ENCODE assay signal across 18 cellular contexts in the genomic region with DNA sequence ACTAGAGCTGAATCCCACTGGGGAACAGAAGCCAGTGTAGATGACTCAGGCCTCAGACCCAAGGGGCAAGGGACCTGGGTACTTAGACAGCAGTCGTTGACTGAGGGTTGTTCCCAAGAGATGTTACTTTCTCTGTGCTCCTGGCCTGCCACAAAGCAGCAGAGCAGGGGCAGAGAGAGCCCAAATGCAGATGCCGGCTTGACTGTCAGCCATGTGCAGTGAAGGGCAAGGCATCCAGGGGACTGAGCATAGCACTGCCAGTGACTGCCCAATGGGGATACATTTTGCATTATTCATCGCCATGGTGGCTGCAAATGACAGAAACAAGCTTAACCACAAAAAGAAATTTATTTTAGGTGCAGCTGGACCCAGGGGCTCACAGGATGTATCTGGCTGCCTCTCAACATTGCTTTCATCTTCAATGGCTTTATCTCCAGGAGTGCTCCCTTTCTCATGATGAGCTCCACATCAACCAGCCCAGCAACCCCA. TPM values are rescaled to one million over a fixed set of nuclear protein-coding genes. Genes with fewer than 3 reads are reported as not detected.
A peak's percentile ranks its signal among the peaks of the same experiment; 100 is the strongest.
DNase-seq lines count a peak whose midpoint lies in the region; ATAC-seq and TF ChIP-seq lines count a peak whose summit lies in the region.
"Had no signal": no experiment of that assay in that cellular context is flagged by ENCODE, and none has a peak within 500 bp of the region (broad histone marks: within the 10 kb centered on the region; RNA-seq: fewer than 3 reads in every experiment).

No MANE protein-coding gene starts in this region.

- TF ChIP-seq POLR2A in IMR-90 (IDR thresholded peaks at IDR 0.05; ENCODE audit: low read depth, low read length), result no peak
- TF ChIP-seq POLR2A in NB4 (IDR thresholded peaks at IDR 0.05; ENCODE audit: extremely low read depth, insufficient read length), result no peak

- 86% methylated on average over 3 of the region's 3 CpGs; no CpG with 5 or more reads in 1 of the 2 experiments for WGBS in IMR-90 (ENCODE audit: extremely low coverage in 2 of 2, insufficient read length in 1 of 2), 2 experiments
- 83 to 85% methylated on average over 3 of the region's 3 CpGs for WGBS in endodermal cell (ENCODE audit: insufficient coverage in 1 of 2, insufficient read length in 1 of 2), 2 experiments
- whole genome bisulfite sequencing in smooth muscle cell (ENCODE audit: low lambda C conversion rate), result 51% methylated on average over 3 of the region's 3 CpGs

- no peak overlapping the region for H2BK15ac ChIP-seq in IMR-90 (ENCODE audit: low read depth, low read length)

- peaks cover 15% of the 10 kb centered on the region for H3F3A ChIP-seq in smooth muscle cell (ENCODE audit: low read depth)

- H2AK5ac ChIP-seq in IMR-90 (ENCODE audit: low read depth, low read length), result peak overlapping the region; percentile 78; the same call in 1 of the 2 replicates

- H3K56ac ChIP-seq in IMR-90 (ENCODE audit: extremely low read depth, insufficient read depth, low read length), result no peak overlapping the region

- no TSS peak for BruUV-seq in IMR-90 (replicated peaks; lab: Mats Ljungman, UMichigan)

- no peak for TF ChIP-seq RAD21 in IMR-90 (IDR thresholded peaks at IDR 0.05; ENCODE audit: low read length)

- no peak for TF ChIP-seq CTCF in IMR-90 (conservative IDR thresholded peaks at IDR 0.05; ENCODE audit: low read depth, low read length)
- TF ChIP-seq CTCF in NB4 (IDR thresholded peaks at IDR 0.05; ENCODE audit: low read depth, low read length), result no peak
- TF ChIP-seq CTCF in endodermal cell (conservative IDR thresholded peaks at IDR 0.05), result no peak
- TF ChIP-seq CTCF in smooth muscle cell (IDR thresholded peaks at IDR 0.05; ENCODE audit: borderline replicate concordance, insufficient read depth, poor library complexity, severe bottlenecking), result no peak
- no peak for TF ChIP-seq CTCF in GM13976 (IDR thresholded peaks at IDR 0.05; ENCODE audit: borderline replicate concordance, control extremely low read depth, extremely low read depth, insufficient read depth, missing control alignments)

- H3K27ac ChIP-seq in IMR-90 (ENCODE audit: insufficient read depth, low read length) (no peak overlapping the region), endodermal cell (ENCODE audit: low read depth, low read length) (peak overlapping the region; percentile 98), smooth muscle cell (ENCODE audit: low read depth) (peak overlapping the region; percentile 99)

- ATAC-seq in IMR-90 (ENCODE audit: low read depth) (no peak; the same call in 1 of the 2 replicates), SK-N-SH treated with all-trans-retinoic acid at 6 μM for 48 hours (no peak)
- ATAC-seq: K562, PC-3 had no signal

- H3K9me3 ChIP-seq in IMR-90 (ENCODE audit: control insufficient read depth, insufficient read depth, low read length), result no peaks in the 10 kb centered on the region
- no peaks in the 10 kb centered on the region for H3K9me3 ChIP-seq in endodermal cell (ENCODE audit: control insufficient read depth, low read length)
- H3K9me3 ChIP-seq in smooth muscle cell (replicated peaks; ENCODE audit: low read depth), result no peaks in the 10 kb centered on the region

- H3K4ac ChIP-seq in IMR-90 (ENCODE audit: low read depth, low read length), result peak overlapping the region; percentile 35

- no peak overlapping the region for H3K4me3 ChIP-seq in IMR-90 (ENCODE audit: insufficient read depth, low read depth, low read length)
- no peak overlapping the region for H3K4me3 ChIP-seq in NB4 (ENCODE audit: low read depth, low read length)
- no peak overlapping the region for H3K4me3 ChIP-seq in endodermal cell (ENCODE audit: low read length)
- H3K4me3 ChIP-seq in smooth muscle cell, result no peak overlapping the region
- H3K4me3 ChIP-seq: K562 had no signal

- no peak overlapping the region for H4K5ac ChIP-seq in IMR-90 (ENCODE audit: low read depth, low read length)

- peak overlapping the region; percentile 64 for H2BK120ac ChIP-seq in IMR-90 (ENCODE audit: low read depth, low read length)

- peaks cover 3% of the 10 kb centered on the region for H3K27me3 Mint-ChIP-seq in endodermal cell (ENCODE audit: insufficient read depth)

- H3K23ac ChIP-seq in IMR-90 (ENCODE audit: low read depth, low read length), result 0 out of 2 replicates have a peak overlapping the region, but pooled peaks have one; percentile 33

- H2AFZ ChIP-seq in IMR-90 (replicated peaks; ENCODE audit: low read length, poor library complexity), result peak overlapping the region; percentile 72
- H2AFZ ChIP-seq in smooth muscle cell (ENCODE audit: low read depth), result no peak overlapping the region

- H3K4me3 Mint-ChIP-seq in endodermal cell, result no peak overlapping the region
- H3K4me3 Mint-ChIP-seq: CD14-positive monocyte, H9 had no signal

- H4K20me1 ChIP-seq in IMR-90 (ENCODE audit: insufficient read depth, low read length), result no peaks in the 10 kb centered on the region
- H4K20me1 ChIP-seq in smooth muscle cell (ENCODE audit: low read depth), result no peaks in the 10 kb centered on the region

- no peak overlapping the region for H2AK9ac ChIP-seq in IMR-90 (replicated peaks; ENCODE audit: low read depth, low read length, poor library complexity)

- peaks cover 2% of the 10 kb centered on the region for H3K4me1 Mint-ChIP-seq in endodermal cell

- H3K4me2 ChIP-seq in IMR-90 (ENCODE audit: low read depth, low read length) (no peak overlapping the region), smooth muscle cell (peak overlapping the region; percentile 76)

- H3K14ac ChIP-seq in IMR-90 (replicated peaks; ENCODE audit: low read depth, low read length), result peak overlapping the region; percentile 70; the same call in 1 of the 2 replicates

- peaks cover 11% of the 10 kb centered on the region for H3K4me1 ChIP-seq in IMR-90 (ENCODE audit: control insufficient read depth, insufficient read depth, low read length)
- H3K4me1 ChIP-seq in endodermal cell (ENCODE audit: control insufficient read depth, insufficient read depth, low read length), result no peaks in the 10 kb centered on the region
- peaks cover 23% of the 10 kb centered on the region for H3K4me1 ChIP-seq in smooth muscle cell (ENCODE audit: low read depth)

- dilution Hi-C loops in IMR-90 (cut with HindIII; ENCODE audit: low sequenced_read_pairs, unreplicated experiment), result no loop called here

- H3K9me3 Mint-ChIP-seq in endodermal cell, result peaks cover 4% of the 10 kb centered on the region

- CTCF ChIA-PET in IMR-90 (lab: Yijun Ruan, JAX), result interaction anchor here (0.6 kb wide), 1 partner anchor 516 kb away, joined by 5 read pairs; no protein-coding TSS in a partner anchor

- no peaks in the 10 kb centered on the region for H3K36me3 ChIP-seq in IMR-90 (ENCODE audit: control insufficient read depth, insufficient read depth, low read length)
- H3K36me3 ChIP-seq in endodermal cell (ENCODE audit: control insufficient read depth, insufficient read depth, low read length), result no peaks in the 10 kb centered on the region
- H3K36me3 ChIP-seq in smooth muscle cell (ENCODE audit: low read depth), result no peaks in the 10 kb centered on the region

- no peak overlapping the region for H3K27ac Mint-ChIP-seq in endodermal cell
- H3K27ac Mint-ChIP-seq: CD14-positive monocyte, H9 had no signal

- H2BK20ac ChIP-seq in IMR-90 (ENCODE audit: low read depth, low read length), result no peak overlapping the region

- POLR2A ChIA-PET in IMR-90 (lab: Charles Lee; ENCODE audit: unreplicated experiment), result no interaction called here

- H3K9ac ChIP-seq in IMR-90 (ENCODE audit: low read depth, low read length) (no peak overlapping the region), endodermal cell (ENCODE audit: extremely low read depth, low read length, poor library complexity, severe bottlenecking) (no peak overlapping the region), smooth muscle cell (ENCODE audit: low read depth) (peak overlapping the region; percentile 88)

- intact Hi-C loops in IMR-90 (cut with micrococcal nuclease), result no loop called here

- H3K79me1 ChIP-seq in IMR-90 (ENCODE audit: low read depth in 1 of 2, low read length in 2 of 2), result no peaks in the 10 kb centered on the region

- peaks cover 12% of the 10 kb centered on the region for H3K9me1 ChIP-seq in IMR-90 (ENCODE audit: insufficient read depth, low read length)

- H3K36me3 Mint-ChIP-seq in endodermal cell (ENCODE audit: low read depth), result no peaks in the 10 kb centered on the region
- H3K36me3 Mint-ChIP-seq: CD14-positive monocyte had no signal

- no peak overlapping the region for H4K8ac ChIP-seq in IMR-90 (ENCODE audit: low read depth in 2 of 2, low read length in 2 of 2)

- DNase-seq in IMR-90 (no peak), NB4 (ENCODE audit: low read depth) (peak; percentile 30), endodermal cell (no peak), smooth muscle cell (lab: John Stamatoyannopoulos, UW; ENCODE audit: unreplicated experiment) (no peak), NCI-H146 (lab: John Stamatoyannopoulos, UW) (no peak), GM13976 (ENCODE audit: low spot score) (no peak)
- DNase-seq: DMS79 treated with DMSO at 0.1 percent for 48 hours, H9, NCI-H1105 treated with DMSO at 0.1 percent for 48 hours, NCI-H1694 treated with DMSO at 0.1 percent for 48 hours, NCI-H510A, NCI-H748 treated with DMSO at 0.1 percent for 48 hours, PC-3 had no signal

- peak overlapping the region; percentile 53 for H4K91ac ChIP-seq in IMR-90 (ENCODE audit: insufficient read depth, low read depth, low read length)

- H2BK5ac ChIP-seq in IMR-90 (ENCODE audit: low read depth, low read length, poor library complexity, severe bottlenecking), result no peak overlapping the region

- H3K18ac ChIP-seq in IMR-90 (ENCODE audit: low read depth, low read length), result no peak overlapping the region

- H3K27me3 ChIP-seq in IMR-90 (ENCODE audit: control insufficient read depth, insufficient read depth, low read length) (no peaks in the 10 kb centered on the region), endodermal cell (ENCODE audit: control insufficient read depth, insufficient read depth, low read length, poor library complexity, severe bottlenecking) (no peaks in the 10 kb centered on the region), smooth muscle cell (ENCODE audit: low read depth) (no peaks in the 10 kb centered on the region)

- H3K79me2 ChIP-seq in smooth muscle cell (ENCODE audit: low read depth), result no peaks in the 10 kb centered on the region

- in situ Hi-C loops in IMR-90 (cut with MboI; ENCODE audit: low sequenced_read_pairs), result no loop called here
- in situ Hi-C loops in GM13976 (cut with MboI; ENCODE audit: low sequenced_read_pairs, unreplicated experiment), result loop anchor here (25.0 kb wide), 1 partner anchor 560 kb away; no protein-coding TSS in a partner anchor

RNA-seq across cellular contexts. Expression of a gene that starts 7.6 kb away (rescaled TPM):
- total RNA-seq in IMR-90 (2012; rRNA removed), result 10.6 and 16.1 TPM in 2 replicates
- 8.7 and 9.0 TPM in 2 replicates for polyA plus RNA-seq in IMR-90 (2012; rRNA removed)
- polyA plus RNA-seq in IMR-90 (2012; cell fraction: cytosol; rRNA removed), result 7.0 and 8.1 TPM in 2 replicates
- polyA plus RNA-seq in IMR-90 (2012; cell fraction: nucleus; rRNA removed; ENCODE audit: low replicate concordance), result 2.5 and 3.0 TPM in 2 replicates
- 1 to 10 TPM; 9.4 to 9.9 TPM for total RNA-seq in endodermal cell
- 18.7 TPM for polyA plus RNA-seq in endodermal cell (2013, experiment 1 of 2)
- 15.2 TPM for polyA plus RNA-seq in endodermal cell (2013, experiment 2 of 2)
- 26.5 and 30.9 TPM in 2 replicates for total RNA-seq in smooth muscle cell
- polyA plus RNA-seq in smooth muscle cell, result 28.2 and 30.9 TPM in 2 replicates

RNA-seq across cellular contexts. Expression of a gene that starts 12.6 kb away (rescaled TPM):
- total RNA-seq in IMR-90 (2012; rRNA removed), result 14.7 and 15.2 TPM in 2 replicates
- polyA plus RNA-seq in IMR-90 (2012; rRNA removed), result 22.0 TPM in 2 replicates
- 15.4 and 26.3 TPM in 2 replicates for polyA plus RNA-seq in IMR-90 (2012; cell fraction: cytosol; rRNA removed)
- 21.8 and 22.7 TPM in 2 replicates for polyA plus RNA-seq in IMR-90 (2012; cell fraction: nucleus; rRNA removed; ENCODE audit: low replicate concordance)
- total RNA-seq in endodermal cell, result 10 to 100 TPM; 12.4 to 19.6 TPM
- polyA plus RNA-seq in endodermal cell (2013, experiment 1 of 2), result 9.5 TPM
- 9.9 TPM for polyA plus RNA-seq in endodermal cell (2013, experiment 2 of 2)
- total RNA-seq in smooth muscle cell, result 43.7 and 59.7 TPM in 2 replicates
- 27.4 and 40.5 TPM in 2 replicates for polyA plus RNA-seq in smooth muscle cell
- total RNA-seq: T-helper 1 cell treated with Interleukin-12 subunit alpha and Interleukin-12 subunit beta and Interleukin-4 antibody, amounts not matched to agents 30 ng/mL and 1 ng/mL, for 36 hours had no signal
- polyA plus RNA-seq: CD14-positive monocyte had no signal

RNA-seq across cellular contexts. Expression of a gene that starts 45.6 kb away (rescaled TPM):
- 2.5 and 2.8 TPM in 2 replicates for total RNA-seq in IMR-90 (2012; rRNA removed)
- 3.9 and 4.2 TPM in 2 replicates for polyA plus RNA-seq in IMR-90 (2012; rRNA removed)
- 2.6 and 2.9 TPM in 2 replicates for polyA plus RNA-seq in IMR-90 (2012; cell fraction: cytosol; rRNA removed)
- polyA plus RNA-seq in IMR-90 (2012; cell fraction: nucleus; rRNA removed; ENCODE audit: low replicate concordance), result 4.3 and 5.7 TPM in 2 replicates
- total RNA-seq in endodermal cell, result 1 to 10 TPM; 7.3 to 9.0 TPM
- 4.2 TPM for polyA plus RNA-seq in endodermal cell (2013, experiment 1 of 2)
- 3.9 TPM for polyA plus RNA-seq in endodermal cell (2013, experiment 2 of 2)
- 6.4 and 8.6 TPM in 2 replicates for total RNA-seq in smooth muscle cell
- polyA plus RNA-seq in smooth muscle cell, result 6.2 and 7.7 TPM in 2 replicates
- total RNA-seq: G401, PC-3 had no signal
- polyA plus RNA-seq: CD14-positive monocyte had no signal
